In the genomic region with DNA sequence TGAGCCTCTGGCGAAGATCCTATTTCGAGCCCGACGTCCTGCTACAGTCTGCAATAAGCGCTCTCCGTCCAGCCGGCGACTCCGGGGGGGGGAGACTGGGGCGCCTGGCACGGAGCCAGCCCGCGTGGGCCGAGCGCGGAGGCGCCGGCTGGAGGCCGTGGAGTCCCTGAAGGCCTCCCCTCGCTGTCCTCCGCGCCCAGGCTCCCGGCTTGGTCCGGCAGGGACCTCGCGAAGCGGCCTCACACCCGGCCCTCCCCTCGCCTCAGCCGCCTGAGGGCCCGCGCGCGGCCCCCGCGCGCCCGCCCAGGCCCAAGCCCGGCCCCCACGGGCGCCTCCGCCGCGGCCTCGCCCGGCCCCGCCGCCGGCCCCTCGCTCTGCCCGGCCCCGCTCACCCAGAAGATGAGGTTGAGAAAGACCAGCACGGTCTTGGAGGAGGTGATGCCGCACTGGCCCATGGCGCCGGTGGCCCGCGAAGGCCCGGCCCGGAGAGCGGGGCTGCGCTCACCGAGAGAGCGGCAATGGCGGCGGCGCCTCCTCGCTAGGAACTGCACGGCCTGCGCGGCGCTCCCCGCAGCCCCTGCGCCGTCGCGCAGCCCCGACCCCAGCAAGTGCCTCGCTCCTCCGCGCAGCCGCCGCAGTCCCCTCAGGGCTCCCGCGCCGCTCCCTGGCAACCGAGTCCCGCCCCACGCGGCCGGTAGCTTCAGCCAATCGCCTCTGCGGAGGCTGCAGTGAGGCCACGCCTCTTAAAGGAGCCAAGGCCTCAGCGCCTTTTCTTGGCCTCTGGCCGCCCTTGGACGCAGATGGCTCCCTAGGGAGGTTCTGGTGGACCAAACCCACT, we compare ENCODE assay signal across 8 cellular contexts. TPM values are rescaled to one million over a fixed set of nuclear protein-coding genes. Genes with fewer than 3 reads are reported as not detected.
DNase-seq lines count a peak whose midpoint lies in the region; ATAC-seq, FAIRE-seq and TF ChIP-seq lines count a peak whose summit lies in the region.

A gene (minus strand): TSS at position 610 of the 838 bp plus-strand sequence. CDS start 155 bp downstream, at position 455.

- H3K9me3 ChIP-seq in OCI-LY1 (ENCODE audit: low read length) (no peaks in the 10 kb centered on the region), mesodermal cell (ENCODE audit: control insufficient read depth, low read length) (no peaks in the 10 kb centered on the region)

- FAIRE-seq in D721Med (lab: Jason Lieb, UNC), result no peak

- H3K9me2 ChIP-seq in OCI-LY1 (ENCODE audit: low read depth, low read length), result no peaks in the 10 kb centered on the region

- no peaks in the 10 kb centered on the region for H4K20me1 ChIP-seq in OCI-LY1 (ENCODE audit: insufficient read depth, low read length)

- ATAC-seq in GM21526 (IDR thresholded peaks at IDR 0.05; ENCODE audit: low FRiP score, unreplicated experiment), result peak; percentile 90

- no peak within 1 kb of the TSS for H3K27ac ChIP-seq in OCI-LY1 (ENCODE audit: low read depth, low read length, poor library complexity, severe bottlenecking)
- peak within 1 kb of the TSS; percentile 82 for H3K27ac ChIP-seq in mesodermal cell (ENCODE audit: low read depth, low read length, severe bottlenecking)

- no peaks in the 10 kb centered on the region for H3K27me3 ChIP-seq in OCI-LY1 (ENCODE audit: insufficient read depth, low read length)

- no peaks in the 10 kb centered on the region for H3F3A ChIP-seq in OCI-LY1 (ENCODE audit: insufficient read depth, low read length)

- H3K36me3 ChIP-seq in OCI-LY1 (ENCODE audit: insufficient read depth, low read length) (peaks cover 10% of the 10 kb centered on the region; the same call in 1 of the 2 replicates), mesodermal cell (ENCODE audit: control insufficient read depth, insufficient read depth, low read length) (peaks cover 10% of the 10 kb centered on the region)

- H3K4me1 ChIP-seq in OCI-LY1 (ENCODE audit: insufficient read depth, low read length, severe bottlenecking), result peaks cover 37% of the 10 kb centered on the region
- peaks cover 6% of the 10 kb centered on the region for H3K4me1 ChIP-seq in mesodermal cell (ENCODE audit: control insufficient read depth, insufficient read depth, low read length, poor library complexity, severe bottlenecking)

- in situ Hi-C loops in endometrial microvascular endothelial cells (cut with HindIII; ENCODE audit: inconsistent ontology term, low pct_unique_long_range_greater_than_20kb, low sequenced_read_pairs), result no loop called here

- TF ChIP-seq CTCF in D721Med (IDR thresholded peaks at IDR 0.05; ENCODE audit: insufficient read depth, missing control alignments) (no peak), OCI-LY1 (IDR thresholded peaks at IDR 0.05; ENCODE audit: low read length) (no peak)

- peak within 1 kb of the TSS; percentile 74 for H3K4me3 ChIP-seq in OCI-LY1 (ENCODE audit: low read depth, low read length, poor library complexity, severe bottlenecking)
- peak within 1 kb of the TSS; percentile 76 for H3K4me3 ChIP-seq in mesodermal cell (ENCODE audit: extremely low read depth, insufficient read depth, low read length, poor library complexity, severe bottlenecking)

- WGBS in mesodermal cell (ENCODE audit: insufficient coverage in 2 of 2), 2 experiments, result 0% methylated on average over 68 to 83 of the region's 97 CpGs

- H3K9ac ChIP-seq in OCI-LY1 (ENCODE audit: low read length), result peak within 1 kb of the TSS; percentile 65

- peak within 1 kb of the TSS; percentile 89 for H3K4me2 ChIP-seq in OCI-LY1 (ENCODE audit: low read length)

- H3K79me2 ChIP-seq in OCI-LY1 (ENCODE audit: insufficient read depth, low read length), result peaks cover 10% of the 10 kb centered on the region; the same call in 1 of the 2 replicates

- H2AFZ ChIP-seq in OCI-LY1 (ENCODE audit: low read length), result 0 out of 2 replicates have a peak within 1 kb of the TSS, but pooled peaks have one; percentile 82

- DNase-seq in D721Med (ENCODE audit: insufficient read length, low spot score), result peak; percentile 79
- peak; percentile 98 for DNase-seq in HuH-7 (ENCODE audit: low spot score)
- DNase-seq in activated CD8-positive, alpha-beta memory T cell treated with anti-CD3 and anti-CD28 coated beads, Interleukin-2, amount 50 U/mL, for 4 hours, result peak; percentile 95
- DNase-seq in stimulated activated CD8-positive, alpha-beta memory T cell treated with anti-CD3 and anti-CD28 coated beads, Interleukin-15, amount 100 ng/mL, for 24 hours (ENCODE audit: low read depth), result peak; percentile 87

RNA-seq across cellular contexts. Expression of the gene that starts here (rescaled TPM):
- total RNA-seq in endometrial microvascular endothelial cells (ENCODE audit: inconsistent ontology term), result 361 TPM
- polyA plus RNA-seq in mesodermal cell (2013, experiment 1 of 2), result 180 TPM
- polyA plus RNA-seq in mesodermal cell (2013, experiment 2 of 2), result 168 TPM
